Comparison of ENCODE assay signal across 8 cellular contexts in genomic region chr18:76405761-76406356, GRCh38.
DNase-seq lines count a peak whose midpoint lies in the region; FAIRE-seq and TF ChIP-seq lines count a peak whose summit lies in the region.

No MANE protein-coding gene starts in this region.

- H3K36me3 ChIP-seq in left ventricle myocardium inferior: peaks cover 7% of the 10 kb centered on the region

- TF ChIP-seq CTCF in 22Rv1 (IDR thresholded peaks at IDR 0.05) (peak; percentile 56), GM10266 (IDR thresholded peaks at IDR 0.05; ENCODE audit: control insufficient read depth, insufficient read depth, low read depth, missing control alignments) (peak; percentile 20), left ventricle myocardium inferior (IDR thresholded peaks at IDR 0.05; ENCODE audit: borderline replicate concordance) (peak; percentile 71)

- H3K9me3 ChIP-seq in left ventricle myocardium inferior (replicated peaks): no peaks in the 10 kb centered on the region

- H3K27ac ChIP-seq in 22Rv1: no peak overlapping the region
- no peak overlapping the region for H3K27ac ChIP-seq in left ventricle myocardium inferior (replicated peaks)

- no peak for TF ChIP-seq POLR2A in GM12892 (IDR thresholded peaks at IDR 0.05; ENCODE audit: low read depth, low read length)

- FAIRE-seq in GM12892 (lab: Jason Lieb, UNC): no peak

- peaks cover 27% of the 10 kb centered on the region for H3K4me1 ChIP-seq in left ventricle myocardium inferior

- no peak overlapping the region for H3K4me3 ChIP-seq in left ventricle myocardium inferior

- DNase-seq in GM10266 (ENCODE audit: extremely low spot score) (no peak), NCI-H2196 (lab: John Stamatoyannopoulos, UW; ENCODE audit: unreplicated experiment) (peak; percentile 45), left ventricle myocardium inferior (peak; percentile 52), GM12892 (ENCODE audit: insufficient read length) (no peak), HPDE6-E6E7 (ENCODE audit: extremely low spot score) (no peak)
- peak; percentile 22 for DNase-seq in activated effector memory CD4-positive, alpha-beta T cell treated with Interleukin-2 at 50 U/mL for 16 hours
- peak; percentile 18 for DNase-seq in stimulated activated CD8-positive, alpha-beta memory T cell treated with anti-CD3 and anti-CD28 coated beads, Interleukin-12 subunit alpha, Interleukin-12 subunit beta, amount 100 ng/mL, for 4 hours (ENCODE audit: low read depth)

- intact Hi-C loops in left ventricle myocardium inferior (cut with micrococcal nuclease): loop anchor here (10.0 kb wide), 1 partner anchor 219 kb away; no protein-coding TSS in a partner anchor

- H3K27me3 ChIP-seq in left ventricle myocardium inferior (ENCODE audit: low read depth): no peaks in the 10 kb centered on the region

Comparison
In these comparisons a context has a peak if more than half of its experiments do, and no peak if none do; other contexts are left out.
1. CTCF ChIP-seq: peak in every context shown above with its lines; median percentile 71 in left ventricle myocardium inferior; 56 in 22Rv1; 20 in GM10266.
2. DNase-seq: peak in NCI-H2196 (single experiment), activated effector memory CD4-positive, alpha-beta T cell treated with Interleukin-2 at 50 U/mL for 16 hours (single experiment), left ventricle myocardium inferior (single experiment) and stimulated activated CD8-positive, alpha-beta memory T cell treated with anti-CD3 and anti-CD28 coated beads, Interleukin-12 subunit alpha, Interleukin-12 subunit beta, amount 100 ng/mL, for 4 hours (single experiment); none in GM10266 (single experiment), GM12892 (single experiment) and HPDE6-E6E7 (single experiment).